19 cellular contexts compared by ENCODE assay signal in the genomic region with DNA sequence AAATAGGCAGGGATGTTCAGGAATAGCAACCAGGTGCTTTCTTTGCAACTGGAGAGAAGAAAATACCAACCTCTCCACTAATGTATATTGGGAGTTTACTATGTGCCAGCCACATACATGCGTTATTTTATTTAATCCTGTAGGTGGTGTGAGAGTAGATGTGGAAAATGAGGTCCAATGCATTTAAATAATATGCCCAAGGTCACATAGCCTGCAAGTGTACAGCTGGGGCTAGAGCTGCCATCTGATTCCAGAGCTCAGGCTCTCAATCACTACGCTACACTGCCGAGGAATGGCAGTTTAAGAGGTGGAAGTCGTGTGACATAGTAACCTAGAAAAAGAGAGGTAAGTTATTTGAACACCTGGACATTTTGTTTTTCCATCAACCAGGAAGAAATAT.
DNase-seq lines count a peak whose midpoint lies in the region; ATAC-seq, FAIRE-seq and TF ChIP-seq lines count a peak whose summit lies in the region.
"Had no signal": no experiment of that assay in that cellular context is flagged by ENCODE, and none has a peak within 500 bp of the region (broad histone marks: within the 10 kb centered on the region; RNA-seq: fewer than 3 reads in every experiment).

No MANE protein-coding gene starts in this region.

- intact Hi-C loops in heart left ventricle (cut with DNase I) (no loop called here), left ventricle myocardium inferior (cut with micrococcal nuclease) (no loop called here), kidney (cut with DNase I) (no loop called here)

- no peaks in the 10 kb centered on the region for H3K27me3 ChIP-seq in heart left ventricle
- no peaks in the 10 kb centered on the region for H3K27me3 ChIP-seq in left ventricle myocardium inferior (ENCODE audit: low read depth)
- no peaks in the 10 kb centered on the region for H3K27me3 ChIP-seq in H7 (ENCODE audit: control insufficient read depth, insufficient read depth, low read length)
- H3K27me3 ChIP-seq: gastrocnemius medialis, vagina had no signal

- H3K9ac ChIP-seq in kidney (ENCODE audit: low read length in 2 of 2): no peak overlapping the region
- H3K9ac ChIP-seq: GM23248 had no signal

- no peaks in the 10 kb centered on the region for H3K9me3 ChIP-seq in heart left ventricle
- no peaks in the 10 kb centered on the region for H3K9me3 ChIP-seq in left ventricle myocardium inferior (replicated peaks)
- H3K9me3 ChIP-seq in kidney (ENCODE audit: control insufficient read depth in 1 of 2, low read length in 2 of 2): no peaks in the 10 kb centered on the region
- H3K9me3 ChIP-seq: gastrocnemius medialis, vagina had no signal

- H3K36me3 ChIP-seq in heart left ventricle (no peaks in the 10 kb centered on the region), left ventricle myocardium inferior (no peaks in the 10 kb centered on the region), kidney (ENCODE audit: control insufficient read depth in 1 of 2, insufficient read depth in 2 of 2, low read length in 2 of 2) (no peaks in the 10 kb centered on the region), H7 (replicated peaks; ENCODE audit: control insufficient read depth, insufficient read depth, low read length) (no peaks in the 10 kb centered on the region)
- H3K36me3 ChIP-seq: gastrocnemius medialis, vagina had no signal

- DNase-seq in heart left ventricle: no peak
- DNase-seq in left ventricle myocardium inferior: no peak
- DNase-seq in NCI-H1694 treated with DMSO at 0.1 percent for 48 hours (lab: John Stamatoyannopoulos, UW): peak; percentile 26
- peak; percentile 16 for DNase-seq in RKO (ENCODE audit: low spot score)
- DNase-seq in NCI-H446 treated with DMSO at 0.1 percent for 48 hours (lab: John Stamatoyannopoulos, UW): no peak
- no peak for DNase-seq in HCEC 1CT
- DNase-seq in kidney: no peak
- no peak for DNase-seq in H7
- DNase-seq: activated naive CD8-positive, alpha-beta T cell treated with anti-CD3 and anti-CD28 coated beads, Interleukin-2, amount 50 U/mL, for 24 hours; gastrocnemius medialis; GM23248; IMR-90; NCI-H1105; NK-92 treated with Interleukin-12 subunit alpha and Interleukin-12 subunit beta, amount 100 ng/mL, for 24 hours; stimulated activated CD4-positive, alpha-beta T cell treated with anti-CD3 and anti-CD28 coated beads, Interleukin-4, amount 100 ng/mL, for 1 hour had no signal

- TF ChIP-seq CTCF in heart left ventricle (IDR thresholded peaks at IDR 0.05): no peak
- TF ChIP-seq CTCF in left ventricle myocardium inferior (IDR thresholded peaks at IDR 0.05; ENCODE audit: borderline replicate concordance): no peak
- no peak for TF ChIP-seq CTCF in kidney (IDR thresholded peaks at IDR 0.05; ENCODE audit: borderline replicate concordance, extremely low read depth, insufficient read depth)

- H3K4me3 ChIP-seq in heart left ventricle: no peak overlapping the region
- H3K4me3 ChIP-seq in left ventricle myocardium inferior: no peak overlapping the region
- no peak overlapping the region for H3K4me3 ChIP-seq in kidney (ENCODE audit: low read length in 2 of 2)
- no peak overlapping the region for H3K4me3 ChIP-seq in H7 (ENCODE audit: insufficient read depth, low read depth, low read length)
- H3K4me3 ChIP-seq: gastrocnemius medialis, GM23248, vagina had no signal

- FAIRE-seq in kidney (lab: Jason Lieb, UNC): no peak
- FAIRE-seq: bronchial epithelial cell had no signal

- no peak for TF ChIP-seq POLR2A in heart left ventricle (IDR thresholded peaks at IDR 0.05)

- 48 to 67% (median 55%) methylated on average over 4 of the region's 4 CpGs for whole genome bisulfite sequencing in heart left ventricle, 4 donors

- H3K27ac ChIP-seq in heart left ventricle (no peak overlapping the region), left ventricle myocardium inferior (replicated peaks) (no peak overlapping the region), kidney (ENCODE audit: low read depth in 2 of 2, low read length in 2 of 2) (no peak overlapping the region)
- H3K27ac ChIP-seq: gastrocnemius medialis, GM23248, vagina had no signal

- H3K4me1 ChIP-seq in heart left ventricle (peaks cover 0 to 28% (median 8%) of the 10 kb centered on the region in 12 donors), left ventricle myocardium inferior (peaks cover 36% of the 10 kb centered on the region), kidney (ENCODE audit: control insufficient read depth in 1 of 2, insufficient read depth in 1 of 2, low read depth in 1 of 2, low read length in 2 of 2) (no peaks in the 10 kb centered on the region)
- H3K4me1 ChIP-seq: vagina had no signal

- ATAC-seq in heart left ventricle: peak in 3 of 4 donors; percentile 37 to 53 (median 51)
- ATAC-seq: activated CD4-positive, CD25-positive, alpha-beta regulatory T cell treated with anti-CD3 and anti-CD28 coated beads, Interleukin-2, amount 50 U/mL, for 24 hours; activated naive CD8-positive, alpha-beta T cell treated with anti-CD3 and anti-CD28 coated beads, Interleukin-2, amount 50 U/mL, for 24 hours; gastrocnemius medialis; left lobe of liver had no signal

Comparison
In these comparisons a context has a peak if more than half of its experiments do, and no peak if none do; other contexts are left out.
1. DNase-seq: peak in NCI-H1694 treated with DMSO at 0.1 percent for 48 hours (single experiment) and RKO (single experiment); none in heart left ventricle (0 of 5), left ventricle myocardium inferior (single experiment), NCI-H446 treated with DMSO at 0.1 percent for 48 hours (single experiment), HCEC 1CT (single experiment), kidney (single experiment) and H7 (single experiment).